In genomic region chr11:65861533-65862183, GRCh38 we compare ENCODE assay signal across 9 cellular contexts.
A peak's percentile ranks its signal among the peaks of the same experiment; 100 is the strongest.
DNase-seq lines count a peak whose midpoint lies in the region; ATAC-seq and TF ChIP-seq lines count a peak whose summit lies in the region.
"Had no signal": no experiment of that assay in that cellular context is flagged by ENCODE, and none has a peak within 500 bp of the region (broad histone marks: within the 10 kb centered on the region; RNA-seq: fewer than 3 reads in every experiment).

No MANE protein-coding gene starts in this region.

- no peak for ATAC-seq in GM21576 (IDR thresholded peaks at IDR 0.05; ENCODE audit: unreplicated experiment)

- H3K36me3 Mint-ChIP-seq in dendritic cell treated with granulocyte-macrophage colony-stimulating factor and Interleukin-4, amounts not matched to agents 40 ng/mL and 50 ng/mL, for 4 days (ENCODE audit: low read depth), result peaks cover 88% of the 10 kb centered on the region

- H3K27me3 Mint-ChIP-seq in dendritic cell treated with granulocyte-macrophage colony-stimulating factor and Interleukin-4, amounts not matched to agents 40 ng/mL and 50 ng/mL, for 4 days, result no peaks in the 10 kb centered on the region

- DNase-seq in AG04449 (ENCODE audit: low read depth, low spot score), result no peak
- no peak for DNase-seq in NCI-H446 (lab: John Stamatoyannopoulos, UW)
- no peak for DNase-seq in DMS53 treated with DMSO at 0.1 percent for 48 hours (lab: John Stamatoyannopoulos, UW; ENCODE audit: unreplicated experiment)
- DNase-seq in islet precursor cell, result no peak
- DNase-seq: NCI-H446 treated with DMSO at 0.1 percent for 48 hours had no signal

- H3K27me3 ChIP-seq in KMS-11 (ENCODE audit: insufficient read depth, low read depth) (no peaks in the 10 kb centered on the region), muscle layer of colon (ENCODE audit: control insufficient read depth in 1 of 2, insufficient read depth in 2 of 2, low read length in 2 of 2) (no peaks in the 10 kb centered on the region)

- intact Hi-C loops in dendritic cell treated with granulocyte-macrophage colony-stimulating factor and Interleukin-4, amounts not matched to agents 40 ng/mL and 50 ng/mL, for 4 days (cut with micrococcal nuclease), result no loop called here

- no peaks in the 10 kb centered on the region for H3K9me3 ChIP-seq in muscle layer of colon (ENCODE audit: low read length)

- H3K27ac Mint-ChIP-seq in dendritic cell treated with granulocyte-macrophage colony-stimulating factor and Interleukin-4, amounts not matched to agents 40 ng/mL and 50 ng/mL, for 4 days, result peak overlapping the region; percentile 96

- H3K4me1 Mint-ChIP-seq in dendritic cell treated with granulocyte-macrophage colony-stimulating factor and Interleukin-4, amounts not matched to agents 40 ng/mL and 50 ng/mL, for 4 days (ENCODE audit: low read depth), result peaks cover 61% of the 10 kb centered on the region

- POLR2A ChIA-PET in AG04449 (lab: Yijun Ruan, JAX), result interaction anchor here (1.9 to 5.2 kb wide), 3 partner anchors 8 to 28 kb away, joined by 14 to 103 read pairs (median 67); partner anchors contain the start of genes CCDC85B, EFEMP2 and FIBP

- CTCF ChIA-PET in AG04449 (lab: Yijun Ruan, JAX), result interaction anchor here (0.8 to 6.0 kb wide), 13 partner anchors 10 to 151 kb away, joined by 3 to 174 read pairs (median 4); partner anchors contain the start of genes CCDC85B, CTSW, EFEMP2 and FIBP

- H3K9ac ChIP-seq in KMS-11 (peak overlapping the region; percentile 81; the same call in 1 of the 2 replicates), muscle layer of colon (ENCODE audit: low read length) (peak overlapping the region; percentile 93)

- no peaks in the 10 kb centered on the region for H3K9me3 Mint-ChIP-seq in dendritic cell treated with granulocyte-macrophage colony-stimulating factor and Interleukin-4, amounts not matched to agents 40 ng/mL and 50 ng/mL, for 4 days

- TF ChIP-seq CTCF in AG04449 (IDR thresholded peaks at IDR 0.05; ENCODE audit: insufficient read depth, low read length, missing control alignments), result no peak
- no peak for TF ChIP-seq CTCF in KMS-11 (conservative IDR thresholded peaks at IDR 0.05; ENCODE audit: low read depth, low read length)

- peak overlapping the region; percentile 87 for H3K4me2 ChIP-seq in KMS-11

- peak overlapping the region; percentile 82 for H3K4me3 Mint-ChIP-seq in dendritic cell treated with granulocyte-macrophage colony-stimulating factor and Interleukin-4, amounts not matched to agents 40 ng/mL and 50 ng/mL, for 4 days

- H3K4me3 ChIP-seq in AG04449 (ENCODE audit: low read depth, low read length), result peak overlapping the region; percentile 95
- no peak overlapping the region for H3K4me3 ChIP-seq in KMS-11 (IDR thresholded peaks at IDR 0.05; ENCODE audit: insufficient read depth, low read depth, low read length)
- H3K4me3 ChIP-seq in muscle layer of colon (ENCODE audit: low read depth in 1 of 2, low read length in 2 of 2), result peak overlapping the region; percentile 68 to 71

- peaks cover 2% of the 10 kb centered on the region for H4K20me1 ChIP-seq in KMS-11 (ENCODE audit: insufficient read depth)

- H3K36me3 ChIP-seq in KMS-11 (ENCODE audit: insufficient read depth), result no peaks in the 10 kb centered on the region
- peaks cover 49% of the 10 kb centered on the region for H3K36me3 ChIP-seq in muscle layer of colon (ENCODE audit: insufficient read depth, low read length)

- H2AFZ ChIP-seq in KMS-11 (ENCODE audit: low read depth), result no peak overlapping the region

- H3K4me1 ChIP-seq in KMS-11 (ENCODE audit: low read depth, poor library complexity, severe bottlenecking) (peaks cover 20% of the 10 kb centered on the region), muscle layer of colon (ENCODE audit: insufficient read depth, low read length) (peaks cover 31% of the 10 kb centered on the region)

- no peak overlapping the region; the same call in 1 of the 2 replicates for H3K27ac ChIP-seq in KMS-11
- H3K27ac ChIP-seq in muscle layer of colon (ENCODE audit: low read depth, low read length), result peak overlapping the region; percentile 99

- H3K79me2 ChIP-seq in KMS-11 (ENCODE audit: insufficient read depth, low read depth), result peaks cover 34% of the 10 kb centered on the region
